ENCODE assay signal across 9 cellular contexts in genomic region chr16:3019594-3020246, GRCh38. TPM values are rescaled to one million over a fixed set of nuclear protein-coding genes. Genes with fewer than 3 reads are reported as not detected.
DNase-seq lines count a peak whose midpoint lies in the region; ATAC-seq and TF ChIP-seq lines count a peak whose summit lies in the region.
"Had no signal": no experiment of that assay in that cellular context is flagged by ENCODE, and none has a peak within 500 bp of the region (broad histone marks: within the 10 kb centered on the region; RNA-seq: fewer than 3 reads in every experiment).

No MANE protein-coding gene starts in this region.

- peaks cover 44% of the 10 kb centered on the region for H3K4me1 Mint-ChIP-seq in activated naive CD4-positive, alpha-beta T cell treated with anti-CD3 and anti-CD28 coated beads for 36 hours (ENCODE audit: low read depth)

- TF ChIP-seq EP300 in transverse colon (IDR thresholded peaks at IDR 0.05; ENCODE audit: low read depth), result no peak

- TF ChIP-seq CTCF in adrenal gland (IDR thresholded peaks at IDR 0.05), result no peak
- no peak for TF ChIP-seq CTCF in lower leg skin (IDR thresholded peaks at IDR 0.05)
- TF ChIP-seq CTCF in transverse colon (IDR thresholded peaks at IDR 0.05), result no peak

- CTCF ChIA-PET in activated naive CD4-positive, alpha-beta T cell treated with anti-CD3 and anti-CD28 coated beads for 36 hours (lab: Charles Lee), result interaction anchor here (0.7 to 17.7 kb wide), 5 partner anchors 8 to 129 kb away, joined by 3 to 310 read pairs (median 14); partner anchors contain the start of gene CLDN9

- H3K27me3 Mint-ChIP-seq in activated naive CD4-positive, alpha-beta T cell treated with anti-CD3 and anti-CD28 coated beads for 36 hours (ENCODE audit: low read depth), result peaks cover 5% of the 10 kb centered on the region

- H3K4me3 Mint-ChIP-seq in activated naive CD4-positive, alpha-beta T cell treated with anti-CD3 and anti-CD28 coated beads for 36 hours, result peak overlapping the region; percentile 79

- H3K27ac Mint-ChIP-seq in activated naive CD4-positive, alpha-beta T cell treated with anti-CD3 and anti-CD28 coated beads for 36 hours, result peak overlapping the region; percentile 46

- intact Hi-C loops in activated naive CD4-positive, alpha-beta T cell treated with anti-CD3 and anti-CD28 coated beads for 36 hours (cut with micrococcal nuclease), result loop anchor here (2.0 to 5.0 kb wide), 7 partner anchors 15 to 972 kb away; partner anchors contain the start of genes CLUAP1, NTHL1, SRRM2 and TSC2
- intact Hi-C loops in adrenal gland (cut with DNase I) (no loop called here), lower leg skin (cut with DNase I; ENCODE audit: low total_unique reads) (no loop called here), transverse colon (cut with DNase I; ENCODE audit: low total_unique reads) (no loop called here)

- TF ChIP-seq POLR2A in adrenal gland (IDR thresholded peaks at IDR 0.05), result no peak
- TF ChIP-seq POLR2A in lower leg skin (IDR thresholded peaks at IDR 0.05), result no peak
- TF ChIP-seq POLR2A in transverse colon (IDR thresholded peaks at IDR 0.05), result no peak

- H3K4me3 ChIP-seq in adrenal gland (peak overlapping the region in 2 of 4 donors; percentile 83 to 90), lower leg skin (ENCODE audit: low read depth, poor library complexity, severe bottlenecking) (peak overlapping the region; percentile 58), transverse colon (peak overlapping the region; percentile 2 to 66 (median 52))

- H3K27ac ChIP-seq in adrenal gland (peak overlapping the region in 3 of 5 donors; percentile 97 to 99 (median 99)), transverse colon (peak overlapping the region; percentile 92 to 94 (median 93))

- H3K9me3 ChIP-seq in adrenal gland (replicated peaks in 1 of 3) (no peaks in the 10 kb centered on the region), transverse colon (no peaks in the 10 kb centered on the region)

- no peak for DNase-seq in activated naive CD4-positive, alpha-beta T cell treated with anti-CD3 and anti-CD28 coated beads for 36 hours
- no peak for DNase-seq in activated naive CD4-positive, alpha-beta T cell treated with anti-CD3 and anti-CD28 coated beads, Interleukin-2, amount 50 U/mL, for 16 hours
- DNase-seq in adrenal gland, result no peak
- no peak for DNase-seq in lower leg skin (ENCODE audit: low spot score in 2 of 2)
- no peak for DNase-seq in transverse colon
- no peak for DNase-seq in NCI-H2196 treated with DMSO at 0.1 percent for 48 hours (lab: John Stamatoyannopoulos, UW; ENCODE audit: unreplicated experiment)
- DNase-seq in NOMO-1 (lab: John Stamatoyannopoulos, UW; ENCODE audit: unreplicated experiment in 2 of 2), result no peak

- H3K36me3 ChIP-seq in adrenal gland (replicated peaks in 1 of 2) (no peaks in the 10 kb centered on the region), transverse colon (no peaks in the 10 kb centered on the region)

- in situ Hi-C loops in transverse colon (cut with MboI; ENCODE audit: low pct_ligation_motif_present in 1 of 4, low pct_unique_long_range_greater_than_20kb in 1 of 4, low sequenced_read_pairs in 3 of 4), result no loop called here

- H3K36me3 Mint-ChIP-seq in activated naive CD4-positive, alpha-beta T cell treated with anti-CD3 and anti-CD28 coated beads for 36 hours (ENCODE audit: low read depth), result peaks cover 2% of the 10 kb centered on the region

- no peak for ATAC-seq in HG03108 (IDR thresholded peaks at IDR 0.05; ENCODE audit: unreplicated experiment)

- H3K4me1 ChIP-seq in adrenal gland (replicated peaks in 1 of 2) (peaks cover 29 to 49% of the 10 kb centered on the region in 2 donors), transverse colon (peaks cover 24 to 52% (median 43%) of the 10 kb centered on the region in 4 donors)

- WGBS in adrenal gland, 4 donors, result 28 to 42% (median 34%) methylated on average over 35 to 40 of the region's 40 CpGs
- WGBS in lower leg skin, 2 donors, result 29 to 33% methylated on average over 38 to 40 of the region's 40 CpGs
- WGBS in transverse colon (ENCODE audit: low coverage in 1 of 2), 2 donors, result 36% methylated on average over 37 of the region's 40 CpGs; no CpG with 5 or more reads in 1 of the 2 donors

- no peaks in the 10 kb centered on the region for H3K9me3 Mint-ChIP-seq in activated naive CD4-positive, alpha-beta T cell treated with anti-CD3 and anti-CD28 coated beads for 36 hours

- peaks cover 10% of the 10 kb centered on the region for H3K27me3 ChIP-seq in adrenal gland
- peaks cover 21% of the 10 kb centered on the region for H3K27me3 ChIP-seq in transverse colon

RNA-seq across cellular contexts. Expression of gene TNFRSF12A, which starts 0.4 kb away (rescaled TPM):
- total RNA-seq in activated naive CD4-positive, alpha-beta T cell treated with anti-CD3 and anti-CD28 coated beads for 36 hours, result under 1 TPM; 0.88 to 0.96 TPM
- total RNA-seq in adrenal gland (100 to 1,000 TPM in 2 of 8 donors, 10 to 100 TPM in 5, 1 to 10 TPM in 1; 8.8 to 175 (median 42.6) TPM), lower leg skin (10 to 100 TPM; 11.7 to 60.0 (median 23.6) TPM), transverse colon (10 to 100 TPM; 13.3 to 50.5 (median 19.9) TPM)
- polyA plus RNA-seq in adrenal gland, result 100 to 1,000 TPM in 1 of 3 donors, 10 to 100 TPM in 2; 41.8 to 124 (median 60.9) TPM

RNA-seq across cellular contexts. Expression of gene CLDN6, which starts 1.7 kb away (rescaled TPM):
- total RNA-seq in activated naive CD4-positive, alpha-beta T cell treated with anti-CD3 and anti-CD28 coated beads for 36 hours, result not detected
- total RNA-seq in adrenal gland (under 1 TPM in 2 of 8 donors, not detected in 6; 0.46 to 0.47 TPM), lower leg skin (not detected), transverse colon (not detected)
- polyA plus RNA-seq in adrenal gland, result not detected

RNA-seq across cellular contexts. Expression of gene HCFC1R1, which starts 4.0 kb away (rescaled TPM):
- 10 to 100 TPM; 22.6 to 26.8 TPM for total RNA-seq in activated naive CD4-positive, alpha-beta T cell treated with anti-CD3 and anti-CD28 coated beads for 36 hours
- total RNA-seq in adrenal gland, result 100 to 1,000 TPM in 1 of 8 donors, 10 to 100 TPM in 7; 51.3 to 138 (median 63.5) TPM
- polyA plus RNA-seq in adrenal gland, result 100 to 1,000 TPM in 2 of 3 donors, 10 to 100 TPM in 1; 29.7 to 609 (median 462) TPM
- 10 to 100 TPM; 27.5 to 41.5 (median 31.9) TPM for total RNA-seq in lower leg skin
- total RNA-seq in transverse colon, result 10 to 100 TPM in 2 of 4 donors, 1 to 10 TPM in 2; 4.4 to 35.4 (median 17.5) TPM

RNA-seq across cellular contexts. Expression of gene THOC6, which starts 4.1 kb away (rescaled TPM):
- 10 to 100 TPM; 40.6 to 41.0 TPM for total RNA-seq in activated naive CD4-positive, alpha-beta T cell treated with anti-CD3 and anti-CD28 coated beads for 36 hours
- 10 to 100 TPM; 14.9 to 24.3 (median 18.7) TPM for total RNA-seq in adrenal gland
- 100 to 1,000 TPM in 1 of 3 donors, 10 to 100 TPM in 1, 1 to 10 TPM in 1; 9.0 to 107 (median 78.6) TPM for polyA plus RNA-seq in adrenal gland
- total RNA-seq in lower leg skin, result 10 to 100 TPM; 13.2 to 22.1 (median 20.1) TPM
- total RNA-seq in transverse colon, result 10 to 100 TPM; 10.1 to 42.8 (median 17.6) TPM

RNA-seq across cellular contexts. Expression of gene CLDN9, which starts 7.0 kb away (rescaled TPM):
- total RNA-seq in activated naive CD4-positive, alpha-beta T cell treated with anti-CD3 and anti-CD28 coated beads for 36 hours, result not detected
- total RNA-seq in adrenal gland, result under 1 TPM in 2 of 8 donors, not detected in 6; 0.28 to 0.31 TPM
- 1 to 10 TPM in 1 of 3 donors, under 1 TPM in 1, not detected in 1; 0.34 to 1.4 TPM for polyA plus RNA-seq in adrenal gland
- under 1 TPM in 2 of 4 donors, not detected in 2; 0.15 to 0.23 TPM for total RNA-seq in lower leg skin
- total RNA-seq in transverse colon, result 1 to 10 TPM in 1 of 4 donors, under 1 TPM in 1, not detected in 2; 0.55 to 1.1 TPM
- total RNA-seq: LHCN-M2 had no signal

Comparison
In these comparisons a context has a peak if more than half of its experiments do, and no peak if none do; other contexts are left out.
1. RNA of gene TNFRSF12A, which starts 0.4 kb away (total RNA-seq): 8.8 to 175 TPM in adrenal gland, 11.7 to 60.0 TPM in lower leg skin and 13.3 to 50.5 TPM in transverse colon; 0.88 to 0.96 TPM in activated naive CD4-positive, alpha-beta T cell treated with anti-CD3 and anti-CD28 coated beads for 36 hours; every median in the first group is over 4 times any median in the second.